In the genomic region with DNA sequence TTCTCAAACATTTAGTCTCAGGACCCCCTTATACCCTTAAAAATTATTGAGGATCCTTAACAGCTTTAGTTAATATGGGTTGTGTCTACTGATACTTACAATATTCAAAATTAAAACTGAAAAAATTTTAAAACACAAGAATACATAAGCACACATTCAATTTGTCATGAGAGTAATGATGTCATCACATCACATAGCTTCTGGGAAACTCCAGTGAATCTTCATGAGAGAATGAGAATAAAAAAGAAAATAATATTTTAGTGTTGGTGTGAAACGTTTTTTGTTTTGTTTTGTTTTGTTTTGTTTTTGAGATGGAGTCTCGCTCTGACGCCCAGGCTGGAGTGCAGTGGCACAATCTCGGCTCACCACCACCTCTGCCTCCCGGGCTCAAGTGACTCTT, we compare ENCODE assay signal across 24 cellular contexts. TPM values are rescaled to one million over a fixed set of nuclear protein-coding genes. Genes with fewer than 3 reads are reported as not detected.
"Had no signal": no experiment of that assay in that cellular context is flagged by ENCODE, and none has a peak within 500 bp of the region (broad histone marks: within the 10 kb centered on the region; RNA-seq: fewer than 3 reads in every experiment).

No MANE protein-coding gene starts in this region.

- DNase-seq: cerebellar nuclear complex; effector CD8-positive, alpha-beta T cell; mesenchymal stem cell; mucosa of descending colon; naive B cell; right cardiac atrium; spleen; stimulated activated CD4-positive, alpha-beta T cell treated with anti-CD3 and anti-CD28 coated beads, Interleukin-4, amount 100 ng/mL, for 4 hours; stimulated activated naive CD8-positive, alpha-beta T cell treated with anti-CD3 and anti-CD28 coated beads, Interleukin-15, Interleukin-2, amounts not matched to agents 100 U/mL and 50 U/mL, for 24 hours; substantia nigra; testis; tibial artery had no signal

- H3K27me3 ChIP-seq: esophagus muscularis mucosa, spleen, testis, tibial artery had no signal

- ATAC-seq: mucosa of descending colon; natural killer cell treated with Interleukin-12 subunit alpha and Interleukin-12 subunit beta and Interleukin-15 and Interleukin-18, amount 100 ng/mL, for 72 hours; right cardiac atrium; stimulated activated memory B cell treated with anti-CD40 and anti-IgM and Interleukin-4, amounts not matched to agents 10 μg/mL and 1 μg/mL and 100 μg/mL, for 72 hours; stimulated activated naive CD8-positive, alpha-beta T cell treated with anti-CD3 and anti-CD28 coated beads, Interleukin-15, Interleukin-2, amounts not matched to agents 100 U/mL and 50 U/mL, for 24 hours had no signal

- H3K27ac ChIP-seq: esophagus muscularis mucosa, prostate gland, skin epidermis, testis, tibial artery had no signal

- H3K9me3 ChIP-seq: prostate gland, testis had no signal

- FAIRE-seq: colon, endothelial cell of umbilical vein, frontal cortex, keratinocyte had no signal

- H3K4me1 ChIP-seq: esophagus muscularis mucosa, prostate gland, tibial artery had no signal

- H3K4me3 ChIP-seq: esophagus muscularis mucosa, lung, mucosa of descending colon, prostate gland, skin epidermis, spleen, testis, tibial artery had no signal

- H3K36me3 ChIP-seq: esophagus muscularis mucosa, prostate gland, spleen, tibial artery had no signal

RNA-seq across cellular contexts. Expression of a gene that starts 25.1 kb away (rescaled TPM):
- total RNA-seq: endothelial cell of umbilical vein; frontal cortex; natural killer cell treated with Interleukin-12 subunit alpha and Interleukin-12 subunit beta and Interleukin-15 and Interleukin-18, amount 100 ng/mL, for 72 hours; neural crest cell; osteocyte had no signal
- polyA plus RNA-seq: endothelial cell of umbilical vein had no signal
